4 cellular contexts compared by ENCODE assay signal in genomic region chr5:84397385-84397784, GRCh38. TPM values are rescaled to one million over a fixed set of nuclear protein-coding genes. Genes with fewer than 3 reads are reported as not detected.
"Had no signal": no experiment of that assay in that cellular context is flagged by ENCODE, and none has a peak within 500 bp of the region (broad histone marks: within the 10 kb centered on the region; RNA-seq: fewer than 3 reads in every experiment).

No MANE protein-coding gene starts in this region.

- ATAC-seq: GM12878 had no signal

- H3K4me3 ChIP-seq: GM12878 had no signal

- DNase-seq: GDM1, GF-D8 had no signal

RNA-seq across cellular contexts. Expression of gene EDIL3, which starts 12.7 kb away (rescaled TPM):
- total RNA-seq: G401 had no signal
